Comparison of ENCODE assay signal across 12 cellular contexts in the genomic region with DNA sequence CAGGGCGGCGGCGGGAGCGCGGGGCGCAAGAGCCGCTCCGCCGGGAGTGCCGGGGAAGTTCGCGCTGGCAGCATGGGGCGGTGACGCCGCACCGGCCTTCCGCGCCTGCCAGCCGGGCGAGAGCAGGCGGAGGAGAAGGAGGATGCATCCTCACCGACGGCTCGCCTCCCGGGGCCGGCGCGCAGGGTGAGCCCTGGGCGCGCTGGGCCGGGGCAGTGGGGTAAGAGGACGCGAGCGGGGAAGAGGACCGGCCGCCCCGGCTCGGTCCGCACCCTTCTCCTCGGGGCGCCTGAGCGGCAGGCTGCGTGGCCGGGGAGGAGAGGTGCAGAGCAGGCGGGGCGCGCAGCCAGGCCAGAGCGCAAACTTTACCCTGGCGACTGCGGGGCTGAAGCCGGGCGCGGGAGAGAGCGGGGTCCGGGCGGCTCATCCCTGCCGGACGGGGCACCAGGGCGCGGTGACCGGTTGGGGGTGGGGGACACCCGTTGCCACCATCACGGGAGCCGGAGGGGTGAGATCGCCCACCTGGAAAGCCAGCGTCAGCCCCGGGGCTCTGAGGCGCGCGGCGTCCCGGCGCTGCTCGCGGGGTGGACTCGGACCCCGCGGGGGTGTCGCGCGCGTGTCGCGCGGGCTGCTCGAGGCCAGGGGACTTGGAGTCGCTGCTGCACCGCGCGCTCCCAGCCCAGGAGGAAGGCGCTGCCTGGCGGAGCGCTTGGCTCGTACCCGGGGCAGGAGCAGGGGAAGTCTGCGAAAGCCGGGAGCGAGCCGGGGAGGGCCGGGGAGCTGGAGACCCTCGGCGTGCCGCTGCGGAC.
A peak's percentile ranks its signal among the peaks of the same experiment; 100 is the strongest.
DNase-seq lines count a peak whose midpoint lies in the region; ATAC-seq lines count a peak whose summit lies in the region.
"Had no signal": no experiment of that assay in that cellular context is flagged by ENCODE, and none has a peak within 500 bp of the region (broad histone marks: within the 10 kb centered on the region; RNA-seq: fewer than 3 reads in every experiment).

No MANE protein-coding gene starts in this region.

- H3K9me3 ChIP-seq in NT2/D1 (ENCODE audit: insufficient read depth, low read length) = no peaks in the 10 kb centered on the region

- peak overlapping the region; percentile 80 for H3K9ac ChIP-seq in NT2/D1 (ENCODE audit: insufficient read length, low read depth)
- H3K9ac ChIP-seq: KMS-11 had no signal

- peaks cover 14% of the 10 kb centered on the region for H3K36me3 ChIP-seq in NT2/D1 (ENCODE audit: insufficient read depth, insufficient read length, low read length)

- DNase-seq in NCI-H2171 treated with DMSO at 0.1 percent for 48 hours (lab: John Stamatoyannopoulos, UW) (peak; percentile 19), NCI-H2171 (lab: John Stamatoyannopoulos, UW) (no peak), NT2/D1 (ENCODE audit: low read depth, low spot score) (no peak), skeletal muscle cell (ENCODE audit: low read depth) (no peak), DMS53 treated with DMSO at 0.1 percent for 48 hours (lab: John Stamatoyannopoulos, UW; ENCODE audit: unreplicated experiment) (no peak)
- no peak for DNase-seq in activated CD4-positive, alpha-beta T cell treated with anti-CD3 and anti-CD28 coated beads, Interleukin-2, amount 50 U/mL, for 4 hours
- DNase-seq: GF-D8, NCI-H226 had no signal

- H3K27me3 ChIP-seq in NT2/D1 (ENCODE audit: insufficient read depth, insufficient read length) = peaks cover 22% of the 10 kb centered on the region

- H3K4me3 ChIP-seq in NT2/D1 (ENCODE audit: insufficient read length, low read depth) (peak overlapping the region; percentile 59), iPS-11a (ENCODE audit: low read depth, low read length) (peak overlapping the region; percentile 35), skeletal muscle cell (ENCODE audit: low read depth, low read length) (peak overlapping the region; percentile 28)

- no peak for ATAC-seq in GM21528 (IDR thresholded peaks at IDR 0.05; ENCODE audit: low FRiP score, unreplicated experiment)
- ATAC-seq: stimulated activated effector memory CD8-positive, alpha-beta T cell treated with anti-CD3 and anti-CD28 coated beads, Interleukin-12 subunit alpha, Interleukin-12 subunit beta, amount 100 ng/mL, for 72 hours had no signal

- peaks cover 3% of the 10 kb centered on the region for H3K4me1 ChIP-seq in NT2/D1 (ENCODE audit: insufficient read depth, insufficient read length)
